23 cellular contexts compared by ENCODE assay signal in genomic region chr6:43490523-43490939, GRCh38. TPM values are rescaled to one million over a fixed set of nuclear protein-coding genes. Genes with fewer than 3 reads are reported as not detected.
"Had no signal": no experiment of that assay in that cellular context is flagged by ENCODE, and none has a peak within 500 bp of the region (broad histone marks: within the 10 kb centered on the region; RNA-seq: fewer than 3 reads in every experiment).

No MANE protein-coding gene starts in this region.

- H3K9me3 Mint-ChIP-seq: activated CD4-positive, alpha-beta T cell treated with anti-CD3 and anti-CD28 coated beads, Interleukin-2, amount 10 ng/mL, durations not matched to agents 24 days and 14 days; activated CD8-positive, alpha-beta T cell treated with anti-CD3 and anti-CD28 coated beads for 36 hours; activated naive CD8-positive, alpha-beta T cell treated with anti-CD3 and anti-CD28 coated beads, Interleukin-2, amount 10 ng/mL, durations not matched to agents 7 days and 5 days; activated T-helper 2 cell treated with anti-CD3 and anti-CD28 coated beads, Interferon-gamma antibody, Interleukin-2, Interleukin-4, amounts not matched to agents 10 μg/mL and 5 μg/mL and 100 μg/mL, durations not matched to agents 14 hours and 24 hours and 36 hours; immature natural killer cell; natural killer cell treated with Interleukin-12 subunit alpha and Interleukin-12 subunit beta and Interleukin-15 and Interleukin-18, amount 100 ng/mL, for 72 hours; stimulated activated naive CD8-positive, alpha-beta T cell treated with anti-CD3 and anti-CD28 coated beads, Interleukin-15, Interleukin-2, amounts not matched to agents 100 ng/mL and 50 ng/mL, for 24 hours; T-helper 2 cell treated with Interferon-gamma antibody and Interleukin-4, amounts not matched to agents 5 μg/mL and 100 μg/mL, for 36 hours had no signal

- H3K36me3 ChIP-seq: transverse colon, vagina had no signal

- ATAC-seq: activated CD8-positive, alpha-beta T cell treated with anti-CD3 and anti-CD28 coated beads for 36 hours; heart left ventricle; left ventricle myocardium superior; natural killer cell treated with Interleukin-12 subunit alpha and Interleukin-12 subunit beta and Interleukin-15 and Interleukin-18, amount 100 ng/mL, for 72 hours; right cardiac atrium had no signal

- H3K36me3 Mint-ChIP-seq: natural killer cell treated with Interleukin-12 subunit alpha and Interleukin-12 subunit beta and Interleukin-15 and Interleukin-18, amount 100 ng/mL, for 72 hours had no signal

- H3K27ac ChIP-seq: epithelial cell of prostate, skin epidermis, transverse colon, vagina had no signal

- H3K4me3 Mint-ChIP-seq: activated CD4-positive, alpha-beta T cell treated with anti-CD3 and anti-CD28 coated beads, Interleukin-2, amount 10 ng/mL, durations not matched to agents 24 days and 14 days; activated CD8-positive, alpha-beta T cell treated with anti-CD3 and anti-CD28 coated beads for 36 hours; activated naive CD8-positive, alpha-beta T cell treated with anti-CD3 and anti-CD28 coated beads, Interleukin-2, amount 10 ng/mL, durations not matched to agents 7 days and 5 days; immature natural killer cell; natural killer cell treated with Interleukin-12 subunit alpha and Interleukin-12 subunit beta and Interleukin-15 and Interleukin-18, amount 100 ng/mL, for 72 hours; stimulated activated naive CD8-positive, alpha-beta T cell treated with anti-CD3 and anti-CD28 coated beads, Interleukin-15, Interleukin-2, amounts not matched to agents 100 ng/mL and 50 ng/mL, for 24 hours; T-helper 2 cell treated with Interferon-gamma antibody and Interleukin-4, amounts not matched to agents 5 μg/mL and 100 μg/mL, for 36 hours had no signal

- H3K27me3 Mint-ChIP-seq: activated CD4-positive, alpha-beta T cell treated with anti-CD3 and anti-CD28 coated beads, Interleukin-2, amount 10 ng/mL, durations not matched to agents 24 days and 14 days; activated CD8-positive, alpha-beta T cell treated with anti-CD3 and anti-CD28 coated beads for 36 hours; activated naive CD8-positive, alpha-beta T cell treated with anti-CD3 and anti-CD28 coated beads, Interleukin-2, amount 10 ng/mL, durations not matched to agents 7 days and 5 days; natural killer cell treated with Interleukin-12 subunit alpha and Interleukin-12 subunit beta and Interleukin-15 and Interleukin-18, amount 100 ng/mL, for 72 hours; progenitor cell of endocrine pancreas; stimulated activated naive CD8-positive, alpha-beta T cell treated with anti-CD3 and anti-CD28 coated beads, Interleukin-15, Interleukin-2, amounts not matched to agents 100 ng/mL and 50 ng/mL, for 24 hours had no signal

- H3K27me3 ChIP-seq: heart left ventricle, transverse colon, vagina had no signal

- H3K27ac Mint-ChIP-seq: activated CD4-positive, alpha-beta T cell treated with anti-CD3 and anti-CD28 coated beads, Interleukin-2, amount 10 ng/mL, durations not matched to agents 24 days and 14 days; activated CD8-positive, alpha-beta T cell treated with anti-CD3 and anti-CD28 coated beads for 36 hours; activated naive CD8-positive, alpha-beta T cell treated with anti-CD3 and anti-CD28 coated beads, Interleukin-2, amount 10 ng/mL, durations not matched to agents 7 days and 5 days; activated T-helper 2 cell treated with anti-CD3 and anti-CD28 coated beads, Interferon-gamma antibody, Interleukin-2, Interleukin-4, amounts not matched to agents 10 μg/mL and 5 μg/mL and 100 μg/mL, durations not matched to agents 14 hours and 24 hours and 36 hours; natural killer cell treated with Interleukin-12 subunit alpha and Interleukin-12 subunit beta and Interleukin-15 and Interleukin-18, amount 100 ng/mL, for 72 hours; stimulated activated naive CD8-positive, alpha-beta T cell treated with anti-CD3 and anti-CD28 coated beads, Interleukin-15, Interleukin-2, amounts not matched to agents 100 ng/mL and 50 ng/mL, for 24 hours; T-helper 2 cell treated with Interferon-gamma antibody and Interleukin-4, amounts not matched to agents 5 μg/mL and 100 μg/mL, for 36 hours had no signal

- H3K4me3 ChIP-seq: heart left ventricle, skin epidermis, transverse colon, vagina had no signal

- H3K9me3 ChIP-seq: heart left ventricle, transverse colon, vagina had no signal

- DNase-seq: activated CD4-positive, alpha-beta T cell treated with anti-CD3 and anti-CD28 coated beads, Interleukin-2, amount 10 ng/mL, durations not matched to agents 24 days and 14 days; activated CD4-positive, CD25-positive, alpha-beta regulatory T cell; activated CD8-positive, alpha-beta T cell treated with anti-CD3 and anti-CD28 coated beads for 36 hours; activated naive CD4-positive, alpha-beta T cell treated with Interleukin-2 at 50 U/mL for 16 hours; activated naive CD8-positive, alpha-beta T cell treated with anti-CD3 and anti-CD28 coated beads, Interleukin-2, amount 10 ng/mL, durations not matched to agents 7 days and 5 days; activated T-cell treated with anti-CD3 and anti-CD28 coated beads, Interleukin-2, amount 50 U/mL, for 1 hour; heart left ventricle; immature natural killer cell; kidney glomerular epithelial cell; left ventricle myocardium superior; stimulated activated CD4-positive, alpha-beta T cell treated with anti-CD3 and anti-CD28 coated beads, Interleukin-15, amount 100 ng/mL, for 24 hours; stimulated activated CD4-positive, alpha-beta T cell treated with anti-CD3 and anti-CD28 coated beads, Interleukin-2, amount 100 ng/mL, for 48 hours; transverse colon had no signal

RNA-seq across cellular contexts. Expression of gene LRRC73, which starts 19.6 kb away (rescaled TPM):
- total RNA-seq: vagina had no signal
- polyA plus RNA-seq: immature natural killer cell had no signal

RNA-seq across cellular contexts. Expression of gene DLK2, which starts 35.2 kb away (rescaled TPM):
- total RNA-seq: mesenteric fat pad had no signal
